In the genomic region with DNA sequence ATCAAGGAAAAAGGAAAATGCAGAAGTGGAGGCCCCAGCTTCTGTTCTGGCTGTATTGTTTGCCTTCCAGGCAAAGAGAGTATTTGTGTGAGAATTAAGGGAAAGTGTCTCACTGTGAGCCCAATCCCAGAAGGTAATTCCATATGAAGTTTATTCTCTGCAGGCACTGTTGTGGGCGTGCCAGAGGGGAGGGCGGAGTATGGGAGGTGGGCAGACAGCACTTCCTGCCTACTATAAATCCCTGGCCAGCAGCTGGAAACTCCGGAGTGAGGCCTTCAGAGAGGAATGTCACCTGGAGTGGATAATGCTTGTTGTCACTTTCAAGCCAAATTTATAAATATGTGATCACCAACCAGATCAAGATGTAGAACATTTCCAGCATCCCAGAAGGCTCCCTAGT, we compare ENCODE assay signal across 14 cellular contexts.
DNase-seq lines count a peak whose midpoint lies in the region; ATAC-seq and TF ChIP-seq lines count a peak whose summit lies in the region.
"Had no signal": no experiment of that assay in that cellular context is flagged by ENCODE, and none has a peak within 500 bp of the region (broad histone marks: within the 10 kb centered on the region; RNA-seq: fewer than 3 reads in every experiment).

No MANE protein-coding gene starts in this region.

- H3K4me3 Mint-ChIP-seq in T-helper 17 cell, result no peak overlapping the region
- H3K4me3 Mint-ChIP-seq: activated CD8-positive, alpha-beta memory T cell treated with anti-CD3 and anti-CD28 coated beads, Interleukin-2, amount 10 ng/mL, durations not matched to agents 7 days and 5 days had no signal

- peaks cover 2% of the 10 kb centered on the region for H3K36me3 Mint-ChIP-seq in T-helper 17 cell (ENCODE audit: low read depth)

- no peaks in the 10 kb centered on the region for H3K36me3 ChIP-seq in tibial artery
- H3K36me3 ChIP-seq: ovary had no signal

- no peak for ATAC-seq in T-helper 17 cell
- no peak for ATAC-seq in HG02885 (IDR thresholded peaks at IDR 0.05; ENCODE audit: poor library complexity, unreplicated experiment)
- no peak for ATAC-seq in GM19023 (IDR thresholded peaks at IDR 0.05; ENCODE audit: unreplicated experiment)
- ATAC-seq: activated CD8-positive, alpha-beta memory T cell treated with anti-CD3 and anti-CD28 coated beads, Interleukin-2, amount 10 ng/mL, durations not matched to agents 7 days and 5 days had no signal

- H3K9me3 ChIP-seq in T-helper 17 cell (ENCODE audit: control insufficient read depth, low read length, poor library complexity, severe bottlenecking) (no peaks in the 10 kb centered on the region), tibial artery (no peaks in the 10 kb centered on the region)
- H3K9me3 ChIP-seq: ovary had no signal

- peak overlapping the region; percentile 24 for H3K27ac Mint-ChIP-seq in T-helper 17 cell

- H3K27me3 ChIP-seq in tibial artery, result no peaks in the 10 kb centered on the region
- H3K27me3 ChIP-seq: ovary had no signal

- TF ChIP-seq CTCF in tibial artery (IDR thresholded peaks at IDR 0.05), result no peak

- DNase-seq in A172 (ENCODE audit: low spot score), result peak; percentile 79
- peak; percentile 46 for DNase-seq in H4 (ENCODE audit: low spot score)
- DNase-seq in T-helper 17 cell, result no peak
- peak; percentile 49 for DNase-seq in kidney tubule cell (ENCODE audit: low spot score)
- DNase-seq in tibial artery, result no peak
- no peak for DNase-seq in central memory CD4-positive, alpha-beta T cell
- DNase-seq: activated CD8-positive, alpha-beta memory T cell treated with anti-CD3 and anti-CD28 coated beads, Interleukin-2, amount 10 ng/mL, durations not matched to agents 7 days and 5 days; activated effector memory CD4-positive, alpha-beta T cell treated with Interleukin-2 at 50 U/mL for 16 hours; amniotic stem cell; NCI-H1417; ovary had no signal

- H3K4me1 ChIP-seq in tibial artery, result peaks cover 0 to 26% (median 20%) of the 10 kb centered on the region in 4 donors

- H3K27me3 Mint-ChIP-seq in T-helper 17 cell, result no peaks in the 10 kb centered on the region
- H3K27me3 Mint-ChIP-seq: activated CD8-positive, alpha-beta memory T cell treated with anti-CD3 and anti-CD28 coated beads, Interleukin-2, amount 10 ng/mL, durations not matched to agents 7 days and 5 days had no signal

- intact Hi-C loops in tibial artery (cut with DNase I; ENCODE audit: low total_unique reads), result no loop called here

- no peak overlapping the region for H3K27ac ChIP-seq in tibial artery
- H3K27ac ChIP-seq: ovary had no signal

- no peak overlapping the region for H3K4me3 ChIP-seq in tibial artery
- H3K4me3 ChIP-seq: ovary, smooth muscle cell had no signal

- H3K4me1 Mint-ChIP-seq in T-helper 17 cell, result peaks cover 23% of the 10 kb centered on the region

Comparison
In these comparisons a context has a peak if more than half of its experiments do, and no peak if none do; other contexts are left out.
1. DNase-seq: peak in A172 (single experiment), H4 (single experiment) and kidney tubule cell (single experiment); none in T-helper 17 cell (0 of 3), tibial artery (0 of 2) and central memory CD4-positive, alpha-beta T cell (single experiment).